ENCODE assay signal across 8 cellular contexts in genomic region chr6:27810768-27811298, GRCh38.
DNase-seq lines count a peak whose midpoint lies in the region; ATAC-seq and TF ChIP-seq lines count a peak whose summit lies in the region.

No MANE protein-coding gene starts in this region.

- TF ChIP-seq CTCF in RWPE1 (conservative IDR thresholded peaks at IDR 0.05; ENCODE audit: low read depth) = no peak
- no peak for TF ChIP-seq CTCF in retinal pigment epithelial cell (conservative IDR thresholded peaks at IDR 0.05; ENCODE audit: low read depth, low read length)

- peak; percentile 50 for TF ChIP-seq POLR2A in erythroblast (IDR thresholded peaks at IDR 0.05; ENCODE audit: low read length)

- H3K27ac ChIP-seq in RWPE1 = peak overlapping the region; percentile 94

- H3K4me3 ChIP-seq in retinal pigment epithelial cell (ENCODE audit: low read length) = peak overlapping the region; percentile 76

- CTCF ChIA-PET in RWPE1 (lab: Yijun Ruan, JAX) = interaction anchor here (0.7 kb wide), 2 partner anchors 466 to 732 kb away, joined by 3 to 8 read pairs; no protein-coding TSS in a partner anchor

- ATAC-seq in HG03196 (IDR thresholded peaks at IDR 0.05; ENCODE audit: unreplicated experiment) (no peak), GM21786 (IDR thresholded peaks at IDR 0.05; ENCODE audit: unreplicated experiment) (no peak)

- POLR2A ChIA-PET in RWPE1 (lab: Yijun Ruan, JAX; ENCODE audit: low non-redundant PET) = interaction anchor here (0.9 to 5.2 kb wide), 4 partner anchors 62 to 1687 kb away, joined by 3 to 24 read pairs (median 10); a partner anchor contains a TSS

- DNase-seq in HCEC 1CT = peak; percentile 18
- DNase-seq in RWPE1 (ENCODE audit: low spot score) = no peak
- DNase-seq in erythroblast (lab: John Stamatoyannopoulos, UW) = peak in 1 of 2 experiments; percentile 81
- DNase-seq in retinal pigment epithelial cell (ENCODE audit: low read depth) = no peak
- DNase-seq in NCI-H510A treated with DMSO at 0.1 percent for 48 hours (lab: John Stamatoyannopoulos, UW) = no peak
- no peak for DNase-seq in GM19240 (ENCODE audit: insufficient read length, low spot score)
